8 cellular contexts compared by ENCODE assay signal in genomic region chr10:112952282-112952991, GRCh38. TPM values are rescaled to one million over a fixed set of nuclear protein-coding genes. Genes with fewer than 3 reads are reported as not detected.
DNase-seq lines count a peak whose midpoint lies in the region; ATAC-seq, FAIRE-seq and TF ChIP-seq lines count a peak whose summit lies in the region.

No MANE protein-coding gene starts in this region.

- H2BK120ac ChIP-seq in H9 (ENCODE audit: low read depth, low read length, poor library complexity, severe bottlenecking): no peak overlapping the region

- CTCF ChIA-PET in WTC11 (lab: Charles Lee): no interaction called here

- H3K27ac ChIP-seq in H9 (ENCODE audit: insufficient read length, low read depth, low read length): peak overlapping the region; percentile 96
- peak overlapping the region; percentile 77 to 95 (median 86) for H3K27ac ChIP-seq in pancreas

- H3K9me3 ChIP-seq in H9 (ENCODE audit: control insufficient read depth, low read depth, low read length) (no peaks in the 10 kb centered on the region), pancreas (no peaks in the 10 kb centered on the region)

- intact Hi-C loops in pancreas (cut with DNase I): loop anchor here in 2 of 3 donors (10.0 kb wide), 2 partner anchors 172 to 182 kb away; no protein-coding TSS in a partner anchor

- H3K4ac ChIP-seq in H9 (ENCODE audit: low read depth, low read length): no peak overlapping the region

- DNase-seq in H9 (no peak), WTC11 (ENCODE audit: low spot score) (peak; percentile 39), foreskin melanocyte (peak; percentile 37), pancreas (peak; percentile 35 to 71 (median 46)), SW480 (ENCODE audit: low spot score) (no peak)

- peaks cover 61 to 62% of the 10 kb centered on the region in 2 experiments for H3K4me1 Mint-ChIP-seq in H9
- peaks cover 61% of the 10 kb centered on the region for H3K4me1 Mint-ChIP-seq in WTC11

- H3T11ph ChIP-seq in H9 (ENCODE audit: low read length): no peak overlapping the region

- H4K91ac ChIP-seq in H9 (ENCODE audit: insufficient read length, low read depth, low read length): no peak overlapping the region

- peaks cover 0 to 4% of the 10 kb centered on the region in 2 experiments; a peak in 3 of 5 replicates for H3K9me3 Mint-ChIP-seq in H9
- no peaks in the 10 kb centered on the region for H3K9me3 Mint-ChIP-seq in WTC11

- H3K27me3 ChIP-seq in H9 (ENCODE audit: insufficient read depth, low read length) (no peaks in the 10 kb centered on the region), pancreas (no peaks in the 10 kb centered on the region)

- H2BK5ac ChIP-seq in H9 (ENCODE audit: insufficient read length, low read length): no peak overlapping the region

- no peak for FAIRE-seq in pancreas (lab: Jason Lieb, UNC)

- H3K4me1 ChIP-seq in H9 (ENCODE audit: insufficient read depth, low read length) (peaks cover 6% of the 10 kb centered on the region), pancreas (peaks cover 6 to 34% (median 11%) of the 10 kb centered on the region in 3 donors)

- H3K36me3 Mint-ChIP-seq in H9 (ENCODE audit: insufficient read depth in 1 of 3, low read depth in 3 of 3) (peaks cover 12 to 27% (median 23%) of the 10 kb centered on the region in 3 experiments), WTC11 (peaks cover 16% of the 10 kb centered on the region)

- H4K8ac ChIP-seq in H9 (replicated peaks; ENCODE audit: insufficient read length, low read depth, low read length): no peak overlapping the region

- H3K4me3 Mint-ChIP-seq in H9 (peak overlapping the region; percentile 89 to 98), WTC11 (peak overlapping the region; percentile 85)

- no CpG with 5 or more reads among the region's 52 CpGs for WGBS in H9 (ENCODE audit: extremely low coverage, insufficient read length, low lambda C conversion rate)
- 0 to 1% methylated on average over 33 to 52 of the region's 52 CpGs for WGBS in pancreas, 2 donors

- peak overlapping the region; percentile 62 to 84 (median 75) for H3K4me3 ChIP-seq in pancreas

- peak overlapping the region; percentile 95 for H3K9ac ChIP-seq in H9 (ENCODE audit: extremely low read depth, insufficient read length, low read length)

- peak overlapping the region; percentile 97; the same call in 1 of the 2 replicates for H3K14ac ChIP-seq in H9 (ENCODE audit: insufficient read depth, low read length)

- H3K23ac ChIP-seq in H9 (ENCODE audit: insufficient read length, low read depth, low read length): no peak overlapping the region

- no peak overlapping the region for H3K18ac ChIP-seq in H9 (ENCODE audit: insufficient read length, low read depth, low read length)

- H2BK12ac ChIP-seq in H9 (ENCODE audit: insufficient read length, low read depth, low read length): no peak overlapping the region

- H2BK15ac ChIP-seq in H9 (ENCODE audit: low read depth, low read length): no peak overlapping the region

- H3K27ac Mint-ChIP-seq in H9 (peak overlapping the region; percentile 99 to 100 (median 100)), WTC11 (peak overlapping the region; percentile 99)

- H2BK20ac ChIP-seq in H9 (ENCODE audit: low read depth, low read length, poor library complexity, severe bottlenecking): no peak overlapping the region

- no peak overlapping the region for H4K5ac ChIP-seq in H9 (ENCODE audit: insufficient read length, low read depth, low read length)

- H3K23me2 ChIP-seq in H9 (ENCODE audit: insufficient read length, low read depth, low read length, poor library complexity, severe bottlenecking): peaks cover 27% of the 10 kb centered on the region

- no peaks in the 10 kb centered on the region for H3K79me1 ChIP-seq in H9 (ENCODE audit: insufficient read depth, low read depth, low read length, poor library complexity, severe bottlenecking)

- peaks cover 17% of the 10 kb centered on the region; the same call in 1 of the 2 replicates for H3K79me2 ChIP-seq in H9 (ENCODE audit: insufficient read depth, low read length)

- no peak overlapping the region for H2AFZ ChIP-seq in H9 (ENCODE audit: low read length)

- H4K20me1 ChIP-seq in H9 (ENCODE audit: control insufficient read depth, insufficient read depth, insufficient read length): no peaks in the 10 kb centered on the region

- H2AK5ac ChIP-seq in H9 (ENCODE audit: insufficient read length, low read length): no peak overlapping the region

- ATAC-seq in WTC11: no peak
- peak; percentile 29 to 54 (median 39) for ATAC-seq in pancreas
- ATAC-seq in HG02763 (IDR thresholded peaks at IDR 0.05; ENCODE audit: unreplicated experiment): no peak
- no peak for ATAC-seq in HG03565 (IDR thresholded peaks at IDR 0.05; ENCODE audit: unreplicated experiment)
- ATAC-seq in GM18520 (IDR thresholded peaks at IDR 0.05; ENCODE audit: unreplicated experiment): no peak

- H3K36me3 ChIP-seq in pancreas: no peaks in the 10 kb centered on the region

- POLR2A ChIA-PET in WTC11 (lab: Charles Lee): interaction anchor here (0.9 kb wide), 1 partner anchor 175 kb away, joined by 3 read pairs; no protein-coding TSS in a partner anchor

- H3K27me3 Mint-ChIP-seq in H9 (ENCODE audit: low read depth) (no peaks in the 10 kb centered on the region), WTC11 (ENCODE audit: low read depth) (no peaks in the 10 kb centered on the region; the same call in 1 of the 2 replicates)

- peak overlapping the region; percentile 72 for H3K4me2 ChIP-seq in H9 (ENCODE audit: insufficient read depth, insufficient read length, low read length)

- no peak for TF ChIP-seq CTCF in H9 (conservative IDR thresholded peaks at IDR 0.05)
- TF ChIP-seq CTCF in WTC11 (IDR thresholded peaks at IDR 0.05): no peak
- TF ChIP-seq CTCF in pancreas (IDR thresholded peaks at IDR 0.05): no peak

- peak overlapping the region; percentile 17 for H3K56ac ChIP-seq in H9 (ENCODE audit: insufficient read length, low read depth, low read length)

TF ChIP-seq in WTC11, 78 proteins besides CTCF, POLR2A, EP300 and RAD21 (continues in another document):
- TF ChIP-seq E2F1 (CRISPR knock-in tag; IDR thresholded peaks at IDR 0.05): no peak
- TF ChIP-seq CBFB (CRISPR knock-in tag; IDR thresholded peaks at IDR 0.05; ENCODE audit: low read depth): 0 out of 2 replicates have a peak, but pooled peaks have one; percentile 53
- TF ChIP-seq ZNF219 (CRISPR knock-in tag; IDR thresholded peaks at IDR 0.05; ENCODE audit: borderline replicate concordance): no peak
- peak; percentile 35; the same call in 1 of the 2 replicates for TF ChIP-seq FOXP1 (CRISPR knock-in tag; IDR thresholded peaks at IDR 0.05; ENCODE audit: borderline replicate concordance)
- 0 out of 2 replicates have a peak, but pooled peaks have one; percentile 29 for TF ChIP-seq AFF4 (CRISPR knock-in tag; IDR thresholded peaks at IDR 0.05; ENCODE audit: borderline replicate concordance)

RNA-seq across cellular contexts. Expression of gene TCF7L2, which starts 2.4 kb away (rescaled TPM):
- total RNA-seq in H9 (2021) (71.1 and 73.0 TPM in 2 replicates), WTC11 (2021) (44.5 to 51.4 TPM (median 51.1 TPM) in 3 replicates), pancreas (10 to 100 TPM in 4 of 6 donors, 1 to 10 TPM in 2; 7.9 to 22.3 (median 11.6) TPM)
- polyA plus RNA-seq in pancreas: 10 to 100 TPM; 10.3 to 12.8 TPM

Comparison
In these comparisons a context has a peak if more than half of its experiments do, and no peak if none do; other contexts are left out.
1. DNase-seq: peak in WTC11 (single experiment), foreskin melanocyte (single experiment) and pancreas (6 of 6); none in H9 (single experiment) and SW480 (single experiment).
2. ATAC-seq: peak in pancreas (4 of 4); none in WTC11 (single experiment), HG02763 (single experiment), HG03565 (single experiment) and GM18520 (single experiment).